15 cellular contexts compared by ENCODE assay signal in the genomic region with DNA sequence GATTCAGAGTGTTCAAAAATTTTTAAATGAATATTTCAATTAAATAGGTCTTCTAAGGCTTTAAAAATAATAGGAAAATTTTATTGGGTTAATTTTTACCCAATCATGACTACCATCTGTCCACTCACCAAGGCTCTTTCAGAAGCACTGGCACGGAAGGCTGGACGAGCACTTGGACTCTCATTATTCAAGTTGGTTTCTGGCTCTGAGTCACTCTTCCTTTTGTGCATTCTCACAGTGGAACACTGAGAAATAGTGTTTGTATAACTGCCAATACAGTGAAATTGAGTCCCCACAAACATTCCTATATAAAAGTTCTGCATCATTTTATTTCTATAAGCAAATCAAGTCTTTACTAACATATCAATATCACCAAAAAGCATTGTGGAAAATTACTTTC.
DNase-seq lines count a peak whose midpoint lies in the region; ATAC-seq and TF ChIP-seq lines count a peak whose summit lies in the region.
"Had no signal": no experiment of that assay in that cellular context is flagged by ENCODE, and none has a peak within 500 bp of the region (broad histone marks: within the 10 kb centered on the region; RNA-seq: fewer than 3 reads in every experiment).

No MANE protein-coding gene starts in this region.

- no peak overlapping the region for H2BK20ac ChIP-seq in IMR-90 (ENCODE audit: low read depth, low read length)

- TF ChIP-seq POLR2A in IMR-90 (IDR thresholded peaks at IDR 0.05; ENCODE audit: low read depth, low read length): no peak

- ATAC-seq in IMR-90 (ENCODE audit: low read depth): peak; percentile 76
- no peak for ATAC-seq in upper lobe of right lung
- no peak for ATAC-seq in stimulated activated effector memory CD8-positive, alpha-beta T cell treated with anti-CD3 and anti-CD28 coated beads, Interleukin-12 subunit alpha, Interleukin-12 subunit beta, amount 100 ng/mL, for 72 hours
- ATAC-seq: naive thymus-derived CD4-positive, alpha-beta T cell had no signal

- no peak overlapping the region for H2AK9ac ChIP-seq in IMR-90 (replicated peaks; ENCODE audit: low read depth, low read length, poor library complexity)

- H2BK120ac ChIP-seq in IMR-90 (ENCODE audit: low read depth, low read length) (no peak overlapping the region), trophoblast cell (ENCODE audit: insufficient read depth, low read length, poor library complexity) (no peak overlapping the region)

- POLR2A ChIA-PET in IMR-90 (lab: Charles Lee; ENCODE audit: unreplicated experiment): no interaction called here

- no peak overlapping the region for H4K12ac ChIP-seq in trophoblast cell (ENCODE audit: low read depth, low read length)

- H3K79me1 ChIP-seq in IMR-90 (ENCODE audit: low read depth in 1 of 2, low read length in 2 of 2) (no peaks in the 10 kb centered on the region), trophoblast cell (ENCODE audit: low read length) (no peaks in the 10 kb centered on the region)

- DNase-seq in IMR-90 (peak; percentile 76), brain pericyte (ENCODE audit: low read depth, low spot score) (peak; percentile 60), inferior parietal cortex (ENCODE audit: extremely low spot score) (peak; percentile 39), CD14-positive monocyte (ENCODE audit: low spot score) (no peak), trophoblast cell (no peak), upper lobe of right lung (no peak)
- no peak for DNase-seq in stimulated activated effector memory CD8-positive, alpha-beta T cell treated with anti-CD3 and anti-CD28 coated beads, Interleukin-12 subunit alpha, Interleukin-12 subunit beta, amount 100 ng/mL, for 72 hours (ENCODE audit: low spot score in 2 of 2)
- DNase-seq: activated CD4-positive, alpha-beta T cell treated with anti-CD3 and anti-CD28 coated beads, Interleukin-2, amount 10 ng/mL, durations not matched to agents 7 days and 5 days; activated gamma-delta T cell; naive thymus-derived CD4-positive, alpha-beta T cell; stimulated activated CD4-positive, alpha-beta T cell treated with anti-CD3 and anti-CD28 coated beads, Interleukin-15, amount 100 ng/mL, for 24 hours; SW 1271 had no signal

- WGBS in IMR-90 (ENCODE audit: extremely low coverage in 2 of 2, insufficient read length in 1 of 2), 2 experiments: no CpG with 5 or more reads among the region's 2 CpGs
- no CpG with 5 or more reads among the region's 2 CpGs for WGBS in trophoblast cell (ENCODE audit: extremely low coverage, insufficient coverage, insufficient read length)

- no peak overlapping the region for H2BK12ac ChIP-seq in trophoblast cell (ENCODE audit: low read length)

- no peak for TF ChIP-seq RAD21 in IMR-90 (IDR thresholded peaks at IDR 0.05; ENCODE audit: low read length)

- no peaks in the 10 kb centered on the region for H3K36me3 Mint-ChIP-seq in CD14-positive monocyte
- no peaks in the 10 kb centered on the region for H3K36me3 Mint-ChIP-seq in stimulated activated effector memory CD8-positive, alpha-beta T cell treated with anti-CD3 and anti-CD28 coated beads, Interleukin-12 subunit alpha, Interleukin-12 subunit beta, amount 100 ng/mL, for 72 hours
- H3K36me3 Mint-ChIP-seq: naive thymus-derived CD4-positive, alpha-beta T cell had no signal

- intact Hi-C loops in IMR-90 (cut with micrococcal nuclease): no loop called here
- intact Hi-C loops in CD14-positive monocyte (cut with micrococcal nuclease): no loop called here
- intact Hi-C loops in upper lobe of right lung (cut with DNase I): no loop called here

- H2AK5ac ChIP-seq in IMR-90 (ENCODE audit: low read depth, low read length): no peak overlapping the region
- no peak overlapping the region for H2AK5ac ChIP-seq in trophoblast cell (ENCODE audit: low read length)

- H3K4ac ChIP-seq in IMR-90 (ENCODE audit: low read depth, low read length) (no peak overlapping the region), trophoblast cell (ENCODE audit: low read depth, low read length) (no peak overlapping the region)

- no peak overlapping the region for H3K4me3 Mint-ChIP-seq in CD14-positive monocyte
- no peak overlapping the region for H3K4me3 Mint-ChIP-seq in stimulated activated effector memory CD8-positive, alpha-beta T cell treated with anti-CD3 and anti-CD28 coated beads, Interleukin-12 subunit alpha, Interleukin-12 subunit beta, amount 100 ng/mL, for 72 hours
- H3K4me3 Mint-ChIP-seq: activated CD4-positive, alpha-beta T cell treated with anti-CD3 and anti-CD28 coated beads, Interleukin-2, amount 10 ng/mL, durations not matched to agents 7 days and 5 days; naive thymus-derived CD4-positive, alpha-beta T cell had no signal

- no peak overlapping the region for H3K9ac ChIP-seq in IMR-90 (ENCODE audit: low read depth, low read length)
- H3K9ac ChIP-seq in trophoblast cell (ENCODE audit: low read length): no peak overlapping the region
- H3K9ac ChIP-seq: BLaER1 treated with 17β-estradiol and CSF1 and Interleukin-3, amounts not matched to agents 10 nM and 100 nM had no signal

- no peak overlapping the region for H3K18ac ChIP-seq in IMR-90 (ENCODE audit: low read depth, low read length)
- H3K18ac ChIP-seq in trophoblast cell (ENCODE audit: low read length): no peak overlapping the region

- CTCF ChIA-PET in IMR-90 (lab: Yijun Ruan, JAX): no interaction called here

- H3K14ac ChIP-seq in IMR-90 (replicated peaks; ENCODE audit: low read depth, low read length): no peak overlapping the region
- H3K14ac ChIP-seq in trophoblast cell (ENCODE audit: low read length): no peak overlapping the region

- dilution Hi-C loops in IMR-90 (cut with HindIII; ENCODE audit: low sequenced_read_pairs, unreplicated experiment): no loop called here

- no peaks in the 10 kb centered on the region for H3K4me1 Mint-ChIP-seq in CD14-positive monocyte
- H3K4me1 Mint-ChIP-seq in stimulated activated effector memory CD8-positive, alpha-beta T cell treated with anti-CD3 and anti-CD28 coated beads, Interleukin-12 subunit alpha, Interleukin-12 subunit beta, amount 100 ng/mL, for 72 hours: no peaks in the 10 kb centered on the region
- H3K4me1 Mint-ChIP-seq: activated CD4-positive, alpha-beta T cell treated with anti-CD3 and anti-CD28 coated beads, Interleukin-2, amount 10 ng/mL, durations not matched to agents 7 days and 5 days; naive thymus-derived CD4-positive, alpha-beta T cell had no signal

- no peak overlapping the region for H2BK15ac ChIP-seq in IMR-90 (ENCODE audit: low read depth, low read length)

- H3K9me3 Mint-ChIP-seq in CD14-positive monocyte: no peaks in the 10 kb centered on the region
- peaks cover 4% of the 10 kb centered on the region for H3K9me3 Mint-ChIP-seq in stimulated activated effector memory CD8-positive, alpha-beta T cell treated with anti-CD3 and anti-CD28 coated beads, Interleukin-12 subunit alpha, Interleukin-12 subunit beta, amount 100 ng/mL, for 72 hours
- H3K9me3 Mint-ChIP-seq: activated CD4-positive, alpha-beta T cell treated with anti-CD3 and anti-CD28 coated beads, Interleukin-2, amount 10 ng/mL, durations not matched to agents 7 days and 5 days had no signal

- no peak overlapping the region for H2BK5ac ChIP-seq in IMR-90 (ENCODE audit: low read depth, low read length, poor library complexity, severe bottlenecking)
- no peak overlapping the region for H2BK5ac ChIP-seq in trophoblast cell (ENCODE audit: low read depth, low read length, poor library complexity)

- H4K8ac ChIP-seq in IMR-90 (ENCODE audit: low read depth in 2 of 2, low read length in 2 of 2): no peak overlapping the region
- H4K8ac ChIP-seq in trophoblast cell (ENCODE audit: low read depth, low read length): no peak overlapping the region

- BruUV-seq in IMR-90 (replicated peaks; lab: Mats Ljungman, UMichigan): no TSS peak

- H4K91ac ChIP-seq in IMR-90 (ENCODE audit: insufficient read depth, low read depth, low read length) (no peak overlapping the region), trophoblast cell (ENCODE audit: low read depth, low read length) (no peak overlapping the region)

- H3K27me3 ChIP-seq in ACC112 (ENCODE audit: insufficient read depth, low read length): no peaks in the 10 kb centered on the region
- no peaks in the 10 kb centered on the region for H3K27me3 ChIP-seq in IMR-90 (ENCODE audit: control insufficient read depth, insufficient read depth, low read length)
- no peaks in the 10 kb centered on the region for H3K27me3 ChIP-seq in trophoblast cell (ENCODE audit: insufficient read depth, low read length)
- no peaks in the 10 kb centered on the region for H3K27me3 ChIP-seq in upper lobe of right lung
- H3K27me3 ChIP-seq: BLaER1 treated with 17β-estradiol and CSF1 and Interleukin-3, amounts not matched to agents 10 nM and 100 nM; dorsolateral prefrontal cortex had no signal

- H3K4me1 ChIP-seq in ACC112 (ENCODE audit: control insufficient read depth, insufficient read depth, low read length, unreplicated experiment): peaks cover 23% of the 10 kb centered on the region
- no peaks in the 10 kb centered on the region; the same call in 1 of the 2 replicates for H3K4me1 ChIP-seq in IMR-90 (ENCODE audit: control insufficient read depth, insufficient read depth, low read length)
- H3K4me1 ChIP-seq in trophoblast cell (ENCODE audit: control insufficient read depth in 1 of 2, insufficient read depth in 2 of 2, low read length in 2 of 2): no peaks in the 10 kb centered on the region
- H3K4me1 ChIP-seq in upper lobe of right lung: no peaks in the 10 kb centered on the region
- H3K4me1 ChIP-seq: BLaER1 treated with 17β-estradiol and CSF1 and Interleukin-3, amounts not matched to agents 10 nM and 100 nM had no signal

- in situ Hi-C loops in IMR-90 (cut with MboI; ENCODE audit: low sequenced_read_pairs): no loop called here

- no peak overlapping the region for H2AFZ ChIP-seq in ACC112 (ENCODE audit: low read length, unreplicated experiment)
- no peak overlapping the region for H2AFZ ChIP-seq in IMR-90 (replicated peaks; ENCODE audit: low read length, poor library complexity)
- no peak overlapping the region for H2AFZ ChIP-seq in trophoblast cell (ENCODE audit: insufficient read depth, low read length, poor library complexity)

- no peak overlapping the region for H3K27ac Mint-ChIP-seq in CD14-positive monocyte
- no peak overlapping the region for H3K27ac Mint-ChIP-seq in stimulated activated effector memory CD8-positive, alpha-beta T cell treated with anti-CD3 and anti-CD28 coated beads, Interleukin-12 subunit alpha, Interleukin-12 subunit beta, amount 100 ng/mL, for 72 hours
- H3K27ac Mint-ChIP-seq: activated CD4-positive, alpha-beta T cell treated with anti-CD3 and anti-CD28 coated beads, Interleukin-2, amount 10 ng/mL, durations not matched to agents 7 days and 5 days; naive thymus-derived CD4-positive, alpha-beta T cell had no signal

- H3K9me3 ChIP-seq in IMR-90 (ENCODE audit: control insufficient read depth, insufficient read depth, low read length): no peaks in the 10 kb centered on the region
- H3K9me3 ChIP-seq in trophoblast cell (ENCODE audit: insufficient read depth, low read depth, low read length): no peaks in the 10 kb centered on the region
- H3K9me3 ChIP-seq in upper lobe of right lung: no peaks in the 10 kb centered on the region
- H3K9me3 ChIP-seq: BLaER1 treated with 17β-estradiol and CSF1 and Interleukin-3, amounts not matched to agents 10 nM and 100 nM had no signal

- H4K5ac ChIP-seq in IMR-90 (ENCODE audit: low read depth, low read length): no peak overlapping the region

- no peaks in the 10 kb centered on the region for H3K27me3 Mint-ChIP-seq in CD14-positive monocyte (ENCODE audit: low read depth in 3 of 3)
- H3K27me3 Mint-ChIP-seq: activated CD4-positive, alpha-beta T cell treated with anti-CD3 and anti-CD28 coated beads, Interleukin-2, amount 10 ng/mL, durations not matched to agents 7 days and 5 days; naive thymus-derived CD4-positive, alpha-beta T cell had no signal

- no peaks in the 10 kb centered on the region for H3K9me1 ChIP-seq in IMR-90 (ENCODE audit: insufficient read depth, low read length)

- H3K79me2 ChIP-seq in ACC112 (ENCODE audit: control insufficient read depth, insufficient read depth, low read length, unreplicated experiment) (no peaks in the 10 kb centered on the region), trophoblast cell (ENCODE audit: control insufficient read depth, insufficient read depth, low read length, poor library complexity) (no peaks in the 10 kb centered on the region)

- no peak overlapping the region for H3K56ac ChIP-seq in IMR-90 (ENCODE audit: extremely low read depth, insufficient read depth, low read length)

- H3K23ac ChIP-seq in IMR-90 (ENCODE audit: low read depth, low read length) (no peak overlapping the region), trophoblast cell (ENCODE audit: low read length) (no peak overlapping the region)

- H3K27ac ChIP-seq in ACC112 (ENCODE audit: low read depth, low read length) (peak overlapping the region; percentile 58), IMR-90 (ENCODE audit: insufficient read depth, low read length) (no peak overlapping the region), trophoblast cell (ENCODE audit: low read depth, low read length) (no peak overlapping the region), upper lobe of right lung (no peak overlapping the region)
- H3K27ac ChIP-seq: BLaER1 treated with 17β-estradiol and CSF1 and Interleukin-3, amounts not matched to agents 10 nM and 100 nM; dorsolateral prefrontal cortex had no signal

- H3K4me3 ChIP-seq in ACC112 (ENCODE audit: low read depth, low read length) (no peak overlapping the region), IMR-90 (ENCODE audit: insufficient read depth, low read depth, low read length) (no peak overlapping the region), trophoblast cell (ENCODE audit: low read depth, low read length) (no peak overlapping the region), upper lobe of right lung (no peak overlapping the region)
- H3K4me3 ChIP-seq: BLaER1 treated with 17β-estradiol and CSF1 and Interleukin-3, amounts not matched to agents 10 nM and 100 nM; dorsolateral prefrontal cortex had no signal

- H3K4me2 ChIP-seq in IMR-90 (ENCODE audit: low read depth, low read length) (no peak overlapping the region), trophoblast cell (ENCODE audit: low read length) (no peak overlapping the region)
- H3K4me2 ChIP-seq: BLaER1 treated with 17β-estradiol and CSF1 and Interleukin-3, amounts not matched to agents 10 nM and 100 nM had no signal

- H3K36me3 ChIP-seq in ACC112 (ENCODE audit: insufficient read depth, low read length) (no peaks in the 10 kb centered on the region), IMR-90 (ENCODE audit: control insufficient read depth, insufficient read depth, low read length) (no peaks in the 10 kb centered on the region), trophoblast cell (ENCODE audit: control insufficient read depth in 1 of 2, insufficient read depth in 2 of 2, low read length in 2 of 2) (no peaks in the 10 kb centered on the region), upper lobe of right lung (no peaks in the 10 kb centered on the region)
- H3K36me3 ChIP-seq: BLaER1 treated with 17β-estradiol and CSF1 and Interleukin-3, amounts not matched to agents 10 nM and 100 nM had no signal

- H4K20me1 ChIP-seq in IMR-90 (ENCODE audit: insufficient read depth, low read length): no peaks in the 10 kb centered on the region
- H4K20me1 ChIP-seq: BLaER1 treated with 17β-estradiol and CSF1 and Interleukin-3, amounts not matched to agents 10 nM and 100 nM had no signal

- TF ChIP-seq CTCF in IMR-90 (conservative IDR thresholded peaks at IDR 0.05; ENCODE audit: low read depth, low read length): no peak
- TF ChIP-seq CTCF in CD14-positive monocyte (IDR thresholded peaks at IDR 0.05): no peak
- TF ChIP-seq CTCF in upper lobe of right lung (IDR thresholded peaks at IDR 0.05): no peak

Comparison
In these comparisons a context has a peak if more than half of its experiments do, and no peak if none do; other contexts are left out.
1. DNase-seq: peak in IMR-90 (single experiment), brain pericyte (single experiment) and inferior parietal cortex (single experiment); none in CD14-positive monocyte (single experiment), trophoblast cell (0 of 2), upper lobe of right lung (single experiment) and stimulated activated effector memory CD8-positive, alpha-beta T cell treated with anti-CD3 and anti-CD28 coated beads, Interleukin-12 subunit alpha, Interleukin-12 subunit beta, amount 100 ng/mL, for 72 hours (0 of 2).